Comparison of ENCODE assay signal across 1 cellular context in the genomic region with DNA sequence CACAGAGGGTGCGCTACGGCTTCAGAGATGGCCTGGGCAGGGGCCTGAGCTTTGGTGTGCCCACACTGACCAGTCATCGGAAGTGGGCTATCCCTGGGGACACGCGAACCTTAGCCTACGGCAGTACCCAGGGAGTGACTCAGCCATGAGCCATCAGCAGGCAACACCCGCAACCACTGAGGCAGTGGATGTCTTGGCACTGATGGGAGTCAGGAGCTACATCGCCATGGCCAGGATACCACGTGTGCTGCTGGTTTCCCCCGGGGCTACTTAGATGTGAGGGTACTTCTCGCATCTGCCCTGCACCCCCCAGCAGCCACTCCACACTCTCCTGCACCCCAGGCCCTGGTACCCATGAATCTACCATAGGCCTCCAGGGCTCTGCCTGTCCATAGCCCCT.
TF ChIP-seq lines count a peak whose summit lies in the region.

No MANE protein-coding gene starts in this region.

TF ChIP-seq in HepG2, 621 proteins besides CTCF, POLR2A, EP300 and RAD21 (continued from another document):
- TF ChIP-seq, protein P1, sequence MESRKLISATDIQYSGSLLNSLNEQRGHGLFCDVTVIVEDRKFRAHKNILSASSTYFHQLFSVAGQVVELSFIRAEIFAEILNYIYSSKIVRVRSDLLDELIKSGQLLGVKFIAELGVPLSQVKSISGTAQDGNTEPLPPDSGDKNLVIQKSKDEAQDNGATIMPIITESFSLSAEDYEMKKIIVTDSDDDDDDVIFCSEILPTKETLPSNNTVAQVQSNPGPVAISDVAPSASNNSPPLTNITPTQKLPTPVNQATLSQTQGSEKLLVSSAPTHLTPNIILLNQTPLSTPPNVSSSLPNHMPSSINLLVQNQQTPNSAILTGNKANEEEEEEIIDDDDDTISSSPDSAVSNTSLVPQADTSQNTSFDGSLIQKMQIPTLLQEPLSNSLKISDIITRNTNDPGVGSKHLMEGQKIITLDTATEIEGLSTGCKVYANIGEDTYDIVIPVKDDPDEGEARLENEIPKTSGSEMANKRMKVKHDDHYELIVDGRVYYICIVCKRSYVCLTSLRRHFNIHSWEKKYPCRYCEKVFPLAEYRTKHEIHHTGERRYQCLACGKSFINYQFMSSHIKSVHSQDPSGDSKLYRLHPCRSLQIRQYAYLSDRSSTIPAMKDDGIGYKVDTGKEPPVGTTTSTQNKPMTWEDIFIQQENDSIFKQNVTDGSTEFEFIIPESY (CRISPR knock-in tag; IDR thresholded peaks at IDR 0.05), result peak; percentile 89
